22 cellular contexts compared by ENCODE assay signal in genomic region chr1:55448261-55448660, GRCh38.
"Had no signal": no experiment of that assay in that cellular context is flagged by ENCODE, and none has a peak within 500 bp of the region (broad histone marks: within the 10 kb centered on the region; RNA-seq: fewer than 3 reads in every experiment).

No MANE protein-coding gene starts in this region.

- H3K4me1 Mint-ChIP-seq: memory B cell had no signal

- H3K36me3 Mint-ChIP-seq: activated naive CD4-positive, alpha-beta T cell treated with anti-CD3 and anti-CD28 coated beads, Interleukin-2, amount 10 ng/mL, durations not matched to agents 7 days and 5 days; memory B cell; natural killer cell treated with Interleukin-12 subunit alpha and Interleukin-12 subunit beta and Interleukin-15 and Interleukin-18, amount 100 ng/mL, for 72 hours had no signal

- DNase-seq: activated CD4-positive, alpha-beta memory T cell treated with anti-CD3 and anti-CD28 coated beads, Interleukin-2, amount 10 ng/mL, durations not matched to agents 7 days and 5 days; activated CD4-positive, alpha-beta T cell treated with anti-CD3 and anti-CD28 coated beads for 48 hours; activated CD4-positive, CD25-positive, alpha-beta regulatory T cell; activated effector memory CD4-positive, alpha-beta T cell treated with Interleukin-2 at 50 U/mL for 16 hours; activated naive CD4-positive, alpha-beta T cell treated with anti-CD3 and anti-CD28 coated beads, Interleukin-2, amount 10 ng/mL, durations not matched to agents 7 days and 5 days; activated naive CD8-positive, alpha-beta T cell treated with anti-CD3 and anti-CD28 coated beads, Interleukin-2, amount 50 U/mL, for 24 hours; activated T-cell treated with anti-CD3 and anti-CD28 coated beads, Interleukin-2, amount 50 U/mL, for 72 hours; anterior cingulate cortex; body of pancreas; dermis blood vessel endothelial cell; effector CD8-positive, alpha-beta T cell; gastrocnemius medialis; head of caudate nucleus; left ventricle myocardium superior; stimulated activated CD4-positive, alpha-beta T cell treated with anti-CD3 and anti-CD28 coated beads, Interleukin-4, amount 100 ng/mL, for 24 hours; substantia nigra; T-helper 17 cell had no signal

- H3K27ac ChIP-seq: body of pancreas, gastrocnemius medialis, prostate gland, tibial nerve had no signal

- H3K4me3 Mint-ChIP-seq: activated CD4-positive, alpha-beta memory T cell treated with anti-CD3 and anti-CD28 coated beads, Interleukin-2, amount 10 ng/mL, durations not matched to agents 7 days and 5 days; activated naive CD4-positive, alpha-beta T cell treated with anti-CD3 and anti-CD28 coated beads, Interleukin-2, amount 10 ng/mL, durations not matched to agents 7 days and 5 days; activated naive CD8-positive, alpha-beta T cell treated with anti-CD3 and anti-CD28 coated beads, Interleukin-2, amount 50 U/mL, for 24 hours; activated T-cell treated with anti-CD3 and anti-CD28 coated beads, Interleukin-2, amount 50 U/mL, for 72 hours; memory B cell; natural killer cell treated with Interleukin-12 subunit alpha and Interleukin-12 subunit beta and Interleukin-15 and Interleukin-18, amount 100 ng/mL, for 72 hours; stimulated activated naive CD8-positive, alpha-beta T cell treated with anti-CD3 and anti-CD28 coated beads, Interleukin-15, Interleukin-2, amounts not matched to agents 100 ng/mL and 50 ng/mL, for 24 hours; T-helper 17 cell had no signal

- H3K9me3 ChIP-seq: body of pancreas, gastrocnemius medialis, prostate gland had no signal

- H3K4me3 ChIP-seq: body of pancreas, gastrocnemius medialis, prostate gland, tibial nerve had no signal

- H3K4me1 ChIP-seq: body of pancreas, prostate gland had no signal

- H3K27me3 ChIP-seq: body of pancreas, gastrocnemius medialis, tibial nerve had no signal

- H3K36me3 ChIP-seq: gastrocnemius medialis, prostate gland, tibial nerve had no signal

- ATAC-seq: activated naive CD8-positive, alpha-beta T cell treated with anti-CD3 and anti-CD28 coated beads, Interleukin-2, amount 50 U/mL, for 24 hours; activated T-cell treated with anti-CD3 and anti-CD28 coated beads, Interleukin-2, amount 50 U/mL, for 72 hours; body of pancreas; gastrocnemius medialis; left ventricle myocardium superior; natural killer cell treated with Interleukin-12 subunit alpha and Interleukin-12 subunit beta and Interleukin-15 and Interleukin-18, amount 100 ng/mL, for 72 hours; T-helper 17 cell had no signal

- H3K9me3 Mint-ChIP-seq: activated CD4-positive, alpha-beta memory T cell treated with anti-CD3 and anti-CD28 coated beads, Interleukin-2, amount 10 ng/mL, durations not matched to agents 7 days and 5 days; activated naive CD4-positive, alpha-beta T cell treated with anti-CD3 and anti-CD28 coated beads, Interleukin-2, amount 10 ng/mL, durations not matched to agents 7 days and 5 days; activated T-cell treated with anti-CD3 and anti-CD28 coated beads, Interleukin-2, amount 50 U/mL, for 72 hours; natural killer cell treated with Interleukin-12 subunit alpha and Interleukin-12 subunit beta and Interleukin-15 and Interleukin-18, amount 100 ng/mL, for 72 hours; stimulated activated naive CD8-positive, alpha-beta T cell treated with anti-CD3 and anti-CD28 coated beads, Interleukin-15, Interleukin-2, amounts not matched to agents 100 ng/mL and 50 ng/mL, for 24 hours had no signal

- H3K27ac Mint-ChIP-seq: activated CD4-positive, alpha-beta memory T cell treated with anti-CD3 and anti-CD28 coated beads, Interleukin-2, amount 10 ng/mL, durations not matched to agents 7 days and 5 days; activated naive CD4-positive, alpha-beta T cell treated with anti-CD3 and anti-CD28 coated beads, Interleukin-2, amount 10 ng/mL, durations not matched to agents 7 days and 5 days; activated naive CD8-positive, alpha-beta T cell treated with anti-CD3 and anti-CD28 coated beads, Interleukin-2, amount 50 U/mL, for 24 hours; activated T-cell treated with anti-CD3 and anti-CD28 coated beads, Interleukin-2, amount 50 U/mL, for 72 hours; memory B cell; natural killer cell treated with Interleukin-12 subunit alpha and Interleukin-12 subunit beta and Interleukin-15 and Interleukin-18, amount 100 ng/mL, for 72 hours; stimulated activated naive CD8-positive, alpha-beta T cell treated with anti-CD3 and anti-CD28 coated beads, Interleukin-15, Interleukin-2, amounts not matched to agents 100 ng/mL and 50 ng/mL, for 24 hours; T-helper 17 cell had no signal
